ENCODE assay signal across 1 cellular context in genomic region chr2:177275671-177276070, GRCh38.
TF ChIP-seq lines count a peak whose summit lies in the region.

No MANE protein-coding gene starts in this region.

TF ChIP-seq in K562, 482 proteins besides CTCF, POLR2A, EP300 and RAD21:
- no peak for TF ChIP-seq NR2C2 (CRISPR knock-in tag; IDR thresholded peaks at IDR 0.05)
- no peak for TF ChIP-seq NR2C2 (tag; IDR thresholded peaks at IDR 0.05)
- no peak for TF ChIP-seq NFRKB (IDR thresholded peaks at IDR 0.05; ENCODE audit: low read depth)
- no peak for TF ChIP-seq PRMT5 (CRISPR knock-in tag; IDR thresholded peaks at IDR 0.05)
- TF ChIP-seq ZBTB40 (IDR thresholded peaks at IDR 0.05), result no peak
- TF ChIP-seq ZBTB40 (CRISPR knock-in tag; IDR thresholded peaks at IDR 0.05), result no peak
